ENCODE assay signal across 7 cellular contexts in genomic region chr22:30245181-30245984, GRCh38. TPM values are rescaled to one million over a fixed set of nuclear protein-coding genes. Genes with fewer than 3 reads are reported as not detected.
DNase-seq lines count a peak whose midpoint lies in the region; FAIRE-seq and TF ChIP-seq lines count a peak whose summit lies in the region.

No MANE protein-coding gene starts in this region.

- no peak for TF ChIP-seq CTCF in keratinocyte (optimal IDR thresholded peaks at IDR 0.05 in 1 of 3, IDR thresholded peaks at IDR 0.05 in 1 of 3, conservative IDR thresholded peaks at IDR 0.05 in 1 of 3; ENCODE audit: extremely low read depth in 1 of 3, insufficient read depth in 2 of 3, low read length in 3 of 3)

- H4K20me1 ChIP-seq in keratinocyte (ENCODE audit: control insufficient read depth, extremely low read depth, insufficient read depth, low read length) = no peaks in the 10 kb centered on the region

- peaks cover 0 to 2% of the 10 kb centered on the region in 2 experiments for H3K36me3 ChIP-seq in keratinocyte (ENCODE audit: control insufficient read depth in 2 of 2, extremely low read depth in 1 of 2, insufficient read depth in 2 of 2, low read length in 2 of 2)

- DNase-seq in HT-29 (ENCODE audit: low spot score) (peak; percentile 61), keratinocyte (ENCODE audit: low read depth, low spot score) (no peak), epidermal melanocyte (ENCODE audit: insufficient read length, low spot score) (no peak), T-helper 9 cell (no peak), UCSD-AML1 (lab: John Stamatoyannopoulos, UW; ENCODE audit: unreplicated experiment) (no peak)
- DNase-seq in activated T-helper 2 cell treated with anti-CD3 and anti-CD28 coated beads, Interferon-gamma antibody, Interleukin-2, Interleukin-4, amounts not matched to agents 10 μg/mL and 5 μg/mL and 100 μg/mL, durations not matched to agents 14 hours and 24 hours and 36 hours (ENCODE audit: low spot score) = no peak

- H2AFZ ChIP-seq in keratinocyte (ENCODE audit: control insufficient read depth, low read length) = peak overlapping the region; percentile 15

- intact Hi-C loops in activated T-helper 2 cell treated with anti-CD3 and anti-CD28 coated beads, Interferon-gamma antibody, Interleukin-2, Interleukin-4, amounts not matched to agents 10 μg/mL and 5 μg/mL and 100 μg/mL, durations not matched to agents 14 hours and 24 hours and 36 hours (cut with micrococcal nuclease) = no loop called here

- H3K4me3 ChIP-seq in keratinocyte (ENCODE audit: control insufficient read depth in 2 of 3, extremely low read depth in 1 of 3, insufficient read depth in 2 of 3, low read depth in 1 of 3, low read length in 3 of 3) = peak overlapping the region; percentile 52 to 79 (median 68)

- peak overlapping the region; percentile 99 for H3K4me3 Mint-ChIP-seq in activated T-helper 2 cell treated with anti-CD3 and anti-CD28 coated beads, Interferon-gamma antibody, Interleukin-2, Interleukin-4, amounts not matched to agents 10 μg/mL and 5 μg/mL and 100 μg/mL, durations not matched to agents 14 hours and 24 hours and 36 hours (ENCODE audit: low read depth)
- H3K4me3 Mint-ChIP-seq in stimulated activated naive CD8-positive, alpha-beta T cell treated with anti-CD3 and anti-CD28 coated beads, Interleukin-15, Interleukin-2, amounts not matched to agents 100 ng/mL and 50 ng/mL, for 24 hours = peak overlapping the region; percentile 97

- peaks cover 59% of the 10 kb centered on the region for H3K36me3 Mint-ChIP-seq in activated T-helper 2 cell treated with anti-CD3 and anti-CD28 coated beads, Interferon-gamma antibody, Interleukin-2, Interleukin-4, amounts not matched to agents 10 μg/mL and 5 μg/mL and 100 μg/mL, durations not matched to agents 14 hours and 24 hours and 36 hours (ENCODE audit: low read depth)
- H3K36me3 Mint-ChIP-seq in stimulated activated naive CD8-positive, alpha-beta T cell treated with anti-CD3 and anti-CD28 coated beads, Interleukin-15, Interleukin-2, amounts not matched to agents 100 ng/mL and 50 ng/mL, for 24 hours (ENCODE audit: low read depth) = peaks cover 45% of the 10 kb centered on the region

- H3K27ac ChIP-seq in keratinocyte (ENCODE audit: control insufficient read depth, insufficient read depth, low read length) = no peak overlapping the region

- no peaks in the 10 kb centered on the region for H3K9me3 Mint-ChIP-seq in activated T-helper 2 cell treated with anti-CD3 and anti-CD28 coated beads, Interferon-gamma antibody, Interleukin-2, Interleukin-4, amounts not matched to agents 10 μg/mL and 5 μg/mL and 100 μg/mL, durations not matched to agents 14 hours and 24 hours and 36 hours
- no peaks in the 10 kb centered on the region for H3K9me3 Mint-ChIP-seq in stimulated activated naive CD8-positive, alpha-beta T cell treated with anti-CD3 and anti-CD28 coated beads, Interleukin-15, Interleukin-2, amounts not matched to agents 100 ng/mL and 50 ng/mL, for 24 hours

- no peak for FAIRE-seq in keratinocyte (lab: Jason Lieb, UNC)

- H3K4me1 Mint-ChIP-seq in activated T-helper 2 cell treated with anti-CD3 and anti-CD28 coated beads, Interferon-gamma antibody, Interleukin-2, Interleukin-4, amounts not matched to agents 10 μg/mL and 5 μg/mL and 100 μg/mL, durations not matched to agents 14 hours and 24 hours and 36 hours (ENCODE audit: low read depth) = peaks cover 65% of the 10 kb centered on the region
- peaks cover 84% of the 10 kb centered on the region for H3K4me1 Mint-ChIP-seq in stimulated activated naive CD8-positive, alpha-beta T cell treated with anti-CD3 and anti-CD28 coated beads, Interleukin-15, Interleukin-2, amounts not matched to agents 100 ng/mL and 50 ng/mL, for 24 hours (ENCODE audit: low read depth)

- peak overlapping the region; percentile 92 for H3K4me2 ChIP-seq in keratinocyte (ENCODE audit: control insufficient read depth, extremely low read depth, insufficient read depth, low read depth, low read length)

- peak overlapping the region; percentile 77 for H3K9ac ChIP-seq in keratinocyte (ENCODE audit: control insufficient read depth, extremely low read depth, insufficient read depth, low read length)

- dilution Hi-C loops in keratinocyte (cut with MboI; ENCODE audit: extremely low pct_ligation_motif_present, low sequenced_read_pairs) = no loop called here

- peak overlapping the region; percentile 99 for H3K27ac Mint-ChIP-seq in activated T-helper 2 cell treated with anti-CD3 and anti-CD28 coated beads, Interferon-gamma antibody, Interleukin-2, Interleukin-4, amounts not matched to agents 10 μg/mL and 5 μg/mL and 100 μg/mL, durations not matched to agents 14 hours and 24 hours and 36 hours
- H3K27ac Mint-ChIP-seq in stimulated activated naive CD8-positive, alpha-beta T cell treated with anti-CD3 and anti-CD28 coated beads, Interleukin-15, Interleukin-2, amounts not matched to agents 100 ng/mL and 50 ng/mL, for 24 hours = peak overlapping the region; percentile 98

- H3K27me3 ChIP-seq in keratinocyte (ENCODE audit: control insufficient read depth, extremely low read depth, insufficient read depth, low read length) = no peaks in the 10 kb centered on the region

- H3K9me3 ChIP-seq in keratinocyte (ENCODE audit: control insufficient read depth, low read depth, low read length) = no peaks in the 10 kb centered on the region

- no peaks in the 10 kb centered on the region for H3K79me2 ChIP-seq in keratinocyte (ENCODE audit: control insufficient read depth, insufficient read depth, low read length)

- peaks cover 12% of the 10 kb centered on the region for H3K4me1 ChIP-seq in keratinocyte (ENCODE audit: control insufficient read depth, extremely low read depth, insufficient read depth, low read length)

- no peaks in the 10 kb centered on the region for H3K27me3 Mint-ChIP-seq in activated T-helper 2 cell treated with anti-CD3 and anti-CD28 coated beads, Interferon-gamma antibody, Interleukin-2, Interleukin-4, amounts not matched to agents 10 μg/mL and 5 μg/mL and 100 μg/mL, durations not matched to agents 14 hours and 24 hours and 36 hours (ENCODE audit: low read depth)
- no peaks in the 10 kb centered on the region for H3K27me3 Mint-ChIP-seq in stimulated activated naive CD8-positive, alpha-beta T cell treated with anti-CD3 and anti-CD28 coated beads, Interleukin-15, Interleukin-2, amounts not matched to agents 100 ng/mL and 50 ng/mL, for 24 hours

- no peaks in the 10 kb centered on the region for H3K9me1 ChIP-seq in keratinocyte (ENCODE audit: control insufficient read depth, extremely low read depth, insufficient read depth, low read length)

RNA-seq across cellular contexts. Expression of gene LIF, which starts 1.2 kb away (rescaled TPM):
- 48.5 and 50.2 TPM in 2 replicates for total RNA-seq in HT-29 (2014; rRNA removed; shearing (Covaris generic))
- 919 and 932 TPM in 2 replicates for total RNA-seq in activated T-helper 2 cell treated with anti-CD3 and anti-CD28 coated beads, Interferon-gamma antibody, Interleukin-2, Interleukin-4, amounts not matched to agents 10 μg/mL and 5 μg/mL and 100 μg/mL, durations not matched to agents 14 hours and 24 hours and 36 hours
- polyA plus RNA-seq in keratinocyte = 1.2 to 14.3 TPM (median 3.1 TPM) in 3 replicates
- 0.57 TPM for polyA plus RNA-seq in keratinocyte (2011; ENCODE audit: low read depth)
- 1.5 and 2.1 TPM in 2 replicates for polyA plus RNA-seq in keratinocyte (2011; cell fraction: cytosol; rRNA removed)
- 22.1 and 25.6 TPM in 2 replicates for polyA plus RNA-seq in keratinocyte (2011; cell fraction: nucleus; rRNA removed)
- 1.2 and 1.3 TPM in 2 replicates for polyA plus RNA-seq in keratinocyte (2012; ENCODE audit: low replicate concordance)
- polyA minus RNA-seq in keratinocyte = 4.6 to 16.8 TPM (median 6.6 TPM) in 3 replicates
- polyA minus RNA-seq in keratinocyte (2011; cell fraction: cytosol; rRNA and poly(A)+ RNA removed) = 3.6 TPM
- 9.4 and 12.3 TPM in 2 replicates for polyA minus RNA-seq in keratinocyte (2011; cell fraction: nucleus; rRNA and poly(A)+ RNA removed)

RNA-seq across cellular contexts. Expression of gene OSM, which starts 21.3 kb away (rescaled TPM):
- not detected in 2 replicates for total RNA-seq in HT-29 (2014; rRNA removed; shearing (Covaris generic))
- total RNA-seq in activated T-helper 2 cell treated with anti-CD3 and anti-CD28 coated beads, Interferon-gamma antibody, Interleukin-2, Interleukin-4, amounts not matched to agents 10 μg/mL and 5 μg/mL and 100 μg/mL, durations not matched to agents 14 hours and 24 hours and 36 hours = 148 and 152 TPM in 2 replicates
- not detected in 3 replicates for polyA plus RNA-seq in keratinocyte
- polyA plus RNA-seq in keratinocyte (2011; ENCODE audit: low read depth) = not detected
- not detected in 2 replicates for polyA plus RNA-seq in keratinocyte (2011; cell fraction: cytosol; rRNA removed)
- polyA plus RNA-seq in keratinocyte (2011; cell fraction: nucleus; rRNA removed) = 0.14 and 0.23 TPM in 2 replicates
- 0.08 TPM in 1 of 2 replicates, not detected in the other for polyA plus RNA-seq in keratinocyte (2012; ENCODE audit: low replicate concordance)
- polyA minus RNA-seq in keratinocyte = not detected in 3 replicates
- polyA minus RNA-seq in keratinocyte (2011; cell fraction: cytosol; rRNA and poly(A)+ RNA removed) = not detected
- 0.84 TPM in 1 of 2 replicates, not detected in the other for polyA minus RNA-seq in keratinocyte (2011; cell fraction: nucleus; rRNA and poly(A)+ RNA removed)

RNA-seq across cellular contexts. Expression of gene CASTOR1, which starts 43.9 kb away (rescaled TPM):
- total RNA-seq in HT-29 (2014; rRNA removed; shearing (Covaris generic)) = 1.5 and 2.0 TPM in 2 replicates
- 11.1 TPM in 2 replicates for total RNA-seq in activated T-helper 2 cell treated with anti-CD3 and anti-CD28 coated beads, Interferon-gamma antibody, Interleukin-2, Interleukin-4, amounts not matched to agents 10 μg/mL and 5 μg/mL and 100 μg/mL, durations not matched to agents 14 hours and 24 hours and 36 hours
- polyA plus RNA-seq in keratinocyte = 6.7 to 20.0 TPM (median 9.1 TPM) in 3 replicates
- 0.81 TPM for polyA plus RNA-seq in keratinocyte (2011; ENCODE audit: low read depth)
- 8.4 and 12.7 TPM in 2 replicates for polyA plus RNA-seq in keratinocyte (2011; cell fraction: cytosol; rRNA removed)
- 20.0 and 22.1 TPM in 2 replicates for polyA plus RNA-seq in keratinocyte (2011; cell fraction: nucleus; rRNA removed)
- 7.4 and 13.7 TPM in 2 replicates for polyA plus RNA-seq in keratinocyte (2012; ENCODE audit: low replicate concordance)
- 8.1 to 12.6 TPM in 2 of 3 replicates, not detected in the other for polyA minus RNA-seq in keratinocyte
- polyA minus RNA-seq in keratinocyte (2011; cell fraction: cytosol; rRNA and poly(A)+ RNA removed) = 30.7 TPM
- polyA minus RNA-seq in keratinocyte (2011; cell fraction: nucleus; rRNA and poly(A)+ RNA removed) = 5.5 and 6.6 TPM in 2 replicates

Comparison
In these comparisons a context has a peak if more than half of its experiments do, and no peak if none do; other contexts are left out.
1. RNA of gene LIF, which starts 1.2 kb away (total RNA-seq): 919 to 932 TPM in activated T-helper 2 cell treated with anti-CD3 and anti-CD28 coated beads, Interferon-gamma antibody, Interleukin-2, Interleukin-4, amounts not matched to agents 10 μg/mL and 5 μg/mL and 100 μg/mL, durations not matched to agents 14 hours and 24 hours and 36 hours; 48.5 to 50.2 TPM in HT-29; every median in the first group is over 10 times any median in the second.
2. RNA of gene OSM, which starts 21.3 kb away (total RNA-seq): 148 to 152 TPM in activated T-helper 2 cell treated with anti-CD3 and anti-CD28 coated beads, Interferon-gamma antibody, Interleukin-2, Interleukin-4, amounts not matched to agents 10 μg/mL and 5 μg/mL and 100 μg/mL, durations not matched to agents 14 hours and 24 hours and 36 hours; not detected in HT-29; every median in the first group is over 100 times any median in the second.